Comparison of ENCODE assay signal across 8 cellular contexts in the genomic region with DNA sequence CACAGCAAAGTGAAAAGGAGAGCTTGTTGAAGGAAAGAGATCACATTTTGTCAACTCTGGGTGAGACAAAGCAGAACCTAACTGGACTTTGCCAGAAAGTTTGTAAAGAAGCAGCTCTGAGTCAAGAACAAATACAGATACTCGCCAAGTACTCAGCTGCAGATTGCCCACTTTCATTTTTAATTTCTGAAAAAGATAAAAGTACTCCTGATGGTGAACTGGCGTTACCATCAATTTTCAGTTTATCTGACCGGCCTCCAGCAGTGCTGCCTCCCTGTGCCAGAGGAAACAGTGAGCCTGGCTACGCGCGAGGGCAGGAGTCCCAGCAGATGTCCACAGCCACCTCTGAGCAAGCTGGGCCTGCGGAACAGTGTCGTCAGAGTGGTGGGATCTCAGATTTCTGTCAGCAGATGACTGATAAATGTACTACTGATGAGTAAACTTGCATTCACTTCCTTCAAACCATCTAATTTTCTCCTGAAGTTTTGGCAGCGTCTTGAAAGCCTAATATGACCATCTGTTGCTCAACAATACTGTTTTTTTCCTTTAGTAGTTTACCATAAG. TPM values are rescaled to one million over a fixed set of nuclear protein-coding genes. Genes with fewer than 3 reads are reported as not detected.
DNase-seq lines count a peak whose midpoint lies in the region; ATAC-seq, FAIRE-seq and TF ChIP-seq lines count a peak whose summit lies in the region.

No MANE protein-coding gene starts in this region.

- TF ChIP-seq RAD21 in A549 (conservative IDR thresholded peaks at IDR 0.05 in 1 of 2, IDR thresholded peaks at IDR 0.05 in 1 of 2): no peak

- H3K27ac ChIP-seq in A549 (peak overlapping the region in 1 of 2 experiments; percentile 57; a peak in 1 of 6 replicates), OCI-LY3 (ENCODE audit: low read length) (peak overlapping the region; percentile 35), aorta (ENCODE audit: low read depth in 1 of 2, low read length in 2 of 2) (peak overlapping the region in 1 of 2 donors; percentile 58)

- peak; percentile 50 to 77; a peak in 4 of 6 replicates for ATAC-seq in A549
- peak; percentile 68 for ATAC-seq in GM19395 (IDR thresholded peaks at IDR 0.05; ENCODE audit: unreplicated experiment)
- peak; percentile 79 for ATAC-seq in aorta (ENCODE audit: low FRiP score)
- no peak for ATAC-seq in GM18873 (IDR thresholded peaks at IDR 0.05; ENCODE audit: low FRiP score, unreplicated experiment)

- H3K27me3 Mint-ChIP-seq in nephron progenitor cell (ENCODE audit: low read depth, poor library complexity): no peaks in the 10 kb centered on the region

- CTCF ChIA-PET in A549 (lab: Yijun Ruan, JAX): interaction anchor here (1.3 to 1.5 kb wide), 2 partner anchors 178 to 179 kb away, joined by 4 read pairs; no protein-coding TSS in a partner anchor

- POLR2A ChIA-PET in A549 (lab: Yijun Ruan, JAX): no interaction called here

- H3K27me3 ChIP-seq in OCI-LY3 (ENCODE audit: low read depth, low read length) (no peaks in the 10 kb centered on the region), aorta (ENCODE audit: control insufficient read depth in 1 of 2, insufficient read depth in 2 of 2, low read length in 1 of 2) (no peaks in the 10 kb centered on the region)

- WGBS in A549 (ENCODE audit: missing lambda C conversion rate): 50% methylated on average over 9 of the region's 9 CpGs
- 6 to 7% methylated on average over 9 of the region's 9 CpGs for WGBS in aorta, 2 donors

- H3K36me3 Mint-ChIP-seq in nephron progenitor cell (ENCODE audit: low read depth): peaks cover 31% of the 10 kb centered on the region

- TF ChIP-seq EP300 in A549 (IDR thresholded peaks at IDR 0.05): no peak

- H3K4me1 ChIP-seq in A549 (peaks cover 16% of the 10 kb centered on the region; the same call in 2 of the 3 replicates), OCI-LY3 (ENCODE audit: low read length) (peaks cover 31% of the 10 kb centered on the region), aorta (ENCODE audit: control insufficient read depth in 1 of 2, insufficient read depth in 2 of 2, low read length in 2 of 2) (peaks cover 5 to 13% of the 10 kb centered on the region in 2 donors)

- H3K4me2 ChIP-seq in A549: peak overlapping the region; percentile 30
- H3K4me2 ChIP-seq in OCI-LY3 (ENCODE audit: low read length): peak overlapping the region; percentile 56

- no peak overlapping the region for H3K4me3 Mint-ChIP-seq in nephron progenitor cell

- intact Hi-C loops in aorta (cut with DNase I): loop anchor here (5.0 kb wide), 1 partner anchor 40 kb away; no protein-coding TSS in a partner anchor

- H3K27ac Mint-ChIP-seq in nephron progenitor cell: peak overlapping the region; percentile 51

- H2AFZ ChIP-seq in OCI-LY3 (ENCODE audit: low read depth, low read length): no peak overlapping the region

- no peaks in the 10 kb centered on the region for H3K9me3 ChIP-seq in A549
- H3K9me3 ChIP-seq in OCI-LY3 (ENCODE audit: insufficient read depth, low read length): no peaks in the 10 kb centered on the region
- no peaks in the 10 kb centered on the region for H3K9me3 ChIP-seq in aorta (ENCODE audit: control insufficient read depth, low read length)

- no peak for TF ChIP-seq POLR2A in A549 (IDR thresholded peaks at IDR 0.05; ENCODE audit: low read length)

- H3K4me3 ChIP-seq in A549: no peak overlapping the region
- peak overlapping the region; percentile 39 for H3K4me3 ChIP-seq in OCI-LY3 (ENCODE audit: low read length)
- peak overlapping the region; percentile 25 for H3K4me3 ChIP-seq in choroid plexus epithelial cell (ENCODE audit: low read depth, low read length)
- peak overlapping the region in 1 of 2 donors; percentile 38 for H3K4me3 ChIP-seq in aorta (ENCODE audit: low read length in 2 of 2)

- TF ChIP-seq CTCF in A549 (IDR thresholded peaks at IDR 0.05) (no peak), OCI-LY3 (IDR thresholded peaks at IDR 0.05; ENCODE audit: low read depth, low read length) (no peak), choroid plexus epithelial cell (conservative IDR thresholded peaks at IDR 0.05; ENCODE audit: low read depth, low read length) (peak; percentile 30), nephron progenitor cell (IDR thresholded peaks at IDR 0.05) (no peak)

- H3K9ac ChIP-seq in OCI-LY3 (ENCODE audit: low read length): peak overlapping the region; percentile 27; the same call in 1 of the 2 replicates

- peaks cover 18% of the 10 kb centered on the region for H3K4me1 Mint-ChIP-seq in nephron progenitor cell

- H3K9me3 Mint-ChIP-seq in nephron progenitor cell: no peaks in the 10 kb centered on the region

- FAIRE-seq in A549 (lab: Jason Lieb, UNC): no peak

- DNase-seq in A549 (ENCODE audit: low read depth in 1 of 2, low spot score in 1 of 2) (peak; percentile 2 to 11), choroid plexus epithelial cell (ENCODE audit: low read depth) (peak; percentile 98), nephron progenitor cell (no peak), aorta (peak; percentile 70 to 85), NCI-H1436 treated with DMSO at 0.1 percent for 48 hours (lab: John Stamatoyannopoulos, UW) (no peak)

- peaks cover 76% of the 10 kb centered on the region for H3K79me2 ChIP-seq in OCI-LY3 (ENCODE audit: low read length)

- H3K36me3 ChIP-seq in OCI-LY3 (replicated peaks; ENCODE audit: low read depth, low read length): peaks cover 20% of the 10 kb centered on the region
- no peaks in the 10 kb centered on the region for H3K36me3 ChIP-seq in aorta (ENCODE audit: control insufficient read depth in 1 of 2, insufficient read depth in 2 of 2, low read length in 1 of 2)

- H4K20me1 ChIP-seq in OCI-LY3 (ENCODE audit: insufficient read depth, low read length): peaks cover 87% of the 10 kb centered on the region

TF ChIP-seq in A549, 52 proteins besides CTCF, POLR2A, EP300 and RAD21:
- no peak for TF ChIP-seq SMC3 (IDR thresholded peaks at IDR 0.05)

RNA-seq across cellular contexts. Expression of gene BACH1, which starts 43.8 kb away (rescaled TPM):
- polyA plus RNA-seq in A549 (2011; rRNA removed) (18.7 and 21.4 TPM in 2 replicates), A549 (2017; fragmentation: RNase III; extraction: RNeasy Plus Mini Kit Qiagen cat#74134 plus additional on column Dnase treatment) (4.8 to 5.2 TPM (median 5.0 TPM) in 3 replicates), aorta (10 to 100 TPM; 12.1 to 14.8 TPM)
- 3.5 and 3.8 TPM in 2 replicates for polyA plus RNA-seq in A549 (2012; cell fraction: cytosol; rRNA removed)
- 2.2 and 2.3 TPM in 2 replicates for polyA plus RNA-seq in A549 (2012; cell fraction: nucleus; rRNA removed)
- polyA minus RNA-seq in A549 (2011; rRNA and poly(A)+ RNA removed): 33.1 and 68.0 TPM in 2 replicates
- total RNA-seq in aorta: 100 to 1,000 TPM in 1 of 2 donors, 10 to 100 TPM in 1; 90.1 to 103 TPM

Comparison
In these comparisons a context has a peak if more than half of its experiments do, and no peak if none do; other contexts are left out.
1. DNase-seq: peak in A549 (2 of 2), choroid plexus epithelial cell (single experiment) and aorta (2 of 2); none in nephron progenitor cell (single experiment) and NCI-H1436 treated with DMSO at 0.1 percent for 48 hours (single experiment).